ENCODE assay signal across 16 cellular contexts in the genomic region with DNA sequence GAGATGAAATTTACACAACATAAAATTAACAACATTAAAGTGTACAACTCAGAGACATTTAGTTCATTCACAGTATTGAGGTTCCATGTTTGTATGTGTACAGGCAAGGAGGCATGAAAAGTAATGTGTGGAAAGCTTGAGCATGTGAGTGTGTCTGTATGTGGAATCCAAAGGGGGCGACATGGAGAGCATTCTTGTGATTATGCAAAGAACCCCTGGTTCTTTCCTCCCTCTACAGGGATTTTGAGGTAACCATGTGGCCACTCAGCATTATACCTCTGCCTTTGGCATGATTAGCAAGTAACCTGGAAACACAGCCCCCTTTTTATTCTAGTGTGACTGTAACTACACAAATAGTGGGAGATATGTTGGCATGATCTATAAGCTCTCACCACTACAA. TPM values are rescaled to one million over a fixed set of nuclear protein-coding genes. Genes with fewer than 3 reads are reported as not detected.
DNase-seq lines count a peak whose midpoint lies in the region; ATAC-seq and TF ChIP-seq lines count a peak whose summit lies in the region.
"Had no signal": no experiment of that assay in that cellular context is flagged by ENCODE, and none has a peak within 500 bp of the region (broad histone marks: within the 10 kb centered on the region; RNA-seq: fewer than 3 reads in every experiment).

No MANE protein-coding gene starts in this region.

- in situ Hi-C loops in ACHN (cut with HindIII; ENCODE audit: low pct_ligation_motif_present, low pct_unique_long_range_greater_than_20kb, low sequenced_read_pairs): no loop called here

- no peaks in the 10 kb centered on the region for H3K27me3 ChIP-seq in foreskin keratinocyte
- H3K27me3 ChIP-seq: BE2C, body of pancreas had no signal

- H3K4me1 ChIP-seq in foreskin keratinocyte: peaks cover 18% of the 10 kb centered on the region
- H3K4me1 ChIP-seq: BE2C had no signal

- TF ChIP-seq CTCF in foreskin keratinocyte (conservative IDR thresholded peaks at IDR 0.05): peak; percentile 37

- ATAC-seq in foreskin keratinocyte: peak; percentile 41
- no peak for ATAC-seq in HG03432 (IDR thresholded peaks at IDR 0.05; ENCODE audit: unreplicated experiment)
- ATAC-seq: activated CD4-positive, CD25-positive, alpha-beta regulatory T cell treated with anti-CD3 and anti-CD28 coated beads, Interleukin-2, amount 50 U/mL, for 24 hours; body of pancreas had no signal

- no peak overlapping the region for H3K27ac ChIP-seq in foreskin keratinocyte
- H3K27ac ChIP-seq: body of pancreas had no signal

- peak; percentile 60 for DNase-seq in ACHN
- DNase-seq in HCEC 1CT: peak; percentile 51
- peak; percentile 47 for DNase-seq in RKO (ENCODE audit: low spot score)
- no peak for DNase-seq in foreskin keratinocyte
- no peak for DNase-seq in NCI-H2196 treated with DMSO at 0.1 percent for 48 hours (lab: John Stamatoyannopoulos, UW; ENCODE audit: unreplicated experiment)
- DNase-seq in NOMO-1 treated with DMSO at 0.1 percent for 48 hours (lab: John Stamatoyannopoulos, UW; ENCODE audit: unreplicated experiment): no peak
- DNase-seq: activated naive CD4-positive, alpha-beta T cell treated with Interleukin-2 at 50 U/mL for 16 hours; BE2C; body of pancreas; effector CD4-positive, alpha-beta T cell; NCI-H2029; nephron progenitor cell had no signal

RNA-seq across cellular contexts. Expression of a gene that starts 21.0 kb away (rescaled TPM):
- total RNA-seq in foreskin keratinocyte: not detected in 2 replicates
- not detected in 2 replicates for polyA plus RNA-seq in foreskin keratinocyte
- total RNA-seq: body of pancreas, lung microvascular endothelial cell, renal cortical epithelial cell had no signal

RNA-seq across cellular contexts. Expression of a gene that starts 24.5 kb away (rescaled TPM):
- not detected in 2 replicates for total RNA-seq in foreskin keratinocyte
- polyA plus RNA-seq in foreskin keratinocyte: not detected in 2 replicates
- total RNA-seq: body of pancreas, lung microvascular endothelial cell, renal cortical epithelial cell had no signal

RNA-seq across cellular contexts. Expression of a gene that starts 40.6 kb away (rescaled TPM):
- total RNA-seq in foreskin keratinocyte: not detected in 2 replicates
- not detected in 2 replicates for polyA plus RNA-seq in foreskin keratinocyte
- total RNA-seq: body of pancreas, lung microvascular endothelial cell, renal cortical epithelial cell had no signal

Comparison
In these comparisons a context has a peak if more than half of its experiments do, and no peak if none do; other contexts are left out.
1. DNase-seq: peak in ACHN (single experiment), HCEC 1CT (single experiment) and RKO (single experiment); none in foreskin keratinocyte (0 of 2), NCI-H2196 treated with DMSO at 0.1 percent for 48 hours (single experiment) and NOMO-1 treated with DMSO at 0.1 percent for 48 hours (single experiment).